7 cellular contexts compared by ENCODE assay signal in the genomic region with DNA sequence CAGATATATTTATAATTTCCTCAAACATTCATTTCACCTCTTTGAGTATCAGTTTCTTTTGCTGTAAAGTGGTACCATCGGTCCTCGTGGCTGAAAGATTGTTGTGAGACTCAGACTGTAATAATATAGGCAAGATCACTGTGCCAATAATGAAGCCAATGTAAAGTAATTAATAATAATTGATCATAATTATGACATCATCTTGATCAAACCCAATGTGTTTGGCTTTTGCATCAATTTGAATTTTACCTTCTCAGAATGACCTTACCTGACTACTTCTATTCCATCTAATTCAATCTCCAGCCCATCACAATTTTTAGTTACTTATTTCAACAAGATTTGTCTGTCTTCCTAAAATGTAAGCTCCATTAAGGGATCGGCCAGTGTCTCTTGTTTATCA.
"Had no signal": no experiment of that assay in that cellular context is flagged by ENCODE, and none has a peak within 500 bp of the region (broad histone marks: within the 10 kb centered on the region; RNA-seq: fewer than 3 reads in every experiment).

No MANE protein-coding gene starts in this region.

- H3K27ac ChIP-seq: HL-60, KMS-11 had no signal

- FAIRE-seq: HTR-8/SVneo had no signal

- DNase-seq: IMR-90, Karpas-422, KBM-7, KG1 had no signal

- H3K9ac ChIP-seq: KMS-11 had no signal

- H3K4me2 ChIP-seq: KMS-11 had no signal
